Comparison of ENCODE assay signal across 10 cellular contexts in the genomic region with DNA sequence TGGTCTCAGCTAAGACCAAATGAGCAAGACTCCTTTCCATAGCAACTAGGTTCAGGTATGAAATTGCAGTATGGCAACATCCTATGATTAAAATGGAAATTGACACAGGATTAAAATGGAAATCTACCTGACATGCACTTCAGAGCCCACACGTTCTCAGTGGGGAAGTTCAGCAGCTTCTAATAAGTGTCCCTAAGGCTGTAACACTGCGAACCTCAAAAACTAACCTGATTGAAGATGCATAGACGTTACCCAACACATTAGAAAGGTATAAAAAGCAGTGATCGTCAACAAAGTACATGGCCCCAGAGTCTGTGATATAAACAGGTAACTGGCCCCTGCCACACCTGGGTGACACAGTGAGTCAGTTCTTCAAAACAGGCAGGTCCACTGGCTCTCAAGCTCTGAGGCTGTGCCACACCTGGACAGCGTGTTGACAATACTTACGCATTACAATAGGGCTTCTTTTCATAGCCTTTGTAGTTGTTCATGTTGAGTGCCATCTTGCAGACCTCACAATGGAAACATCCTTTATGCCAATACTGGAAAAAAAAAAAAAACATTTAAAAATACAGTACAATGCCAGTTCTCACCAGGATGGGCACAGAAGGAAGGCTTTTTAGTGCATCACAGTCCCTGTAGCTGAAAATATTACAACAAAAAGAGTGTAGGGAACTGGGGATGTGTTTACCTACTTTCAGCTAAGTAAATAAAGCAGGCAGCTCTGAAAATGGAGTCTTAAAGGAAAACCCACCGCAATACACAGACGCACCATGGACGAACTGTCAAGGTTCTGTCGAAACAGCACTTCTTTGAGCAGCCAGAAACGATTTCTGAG.
A peak's percentile ranks its signal among the peaks of the same experiment; 100 is the strongest.
DNase-seq lines count a peak whose midpoint lies in the region; ATAC-seq and TF ChIP-seq lines count a peak whose summit lies in the region.
"Had no signal": no experiment of that assay in that cellular context is flagged by ENCODE, and none has a peak within 500 bp of the region (broad histone marks: within the 10 kb centered on the region; RNA-seq: fewer than 3 reads in every experiment).

No MANE protein-coding gene starts in this region.

- no peak for TF ChIP-seq CTCF in RWPE2 (IDR thresholded peaks at IDR 0.05; ENCODE audit: poor library complexity, severe bottlenecking)
- no peak for TF ChIP-seq CTCF in fibroblast of pulmonary artery (IDR thresholded peaks at IDR 0.05; ENCODE audit: low read length, missing control alignments)
- no peak for TF ChIP-seq CTCF in HFFc6 (IDR thresholded peaks at IDR 0.05)

- DNase-seq in HuH-7 (ENCODE audit: low spot score) (peak; percentile 48), RWPE2 (ENCODE audit: low spot score) (no peak), fibroblast of pulmonary artery (ENCODE audit: low read depth) (no peak), skeletal muscle cell (ENCODE audit: low read depth) (no peak), HFFc6 (no peak)
- no peak for DNase-seq in effector CD4-positive, alpha-beta T cell
- no peak for DNase-seq in stimulated activated CD4-positive, alpha-beta T cell treated with anti-CD3 and anti-CD28 coated beads, Interleukin-12 subunit alpha, Interleukin-12 subunit beta, amount 100 ng/mL, for 4 hours
- DNase-seq: stimulated activated naive CD4-positive, alpha-beta T cell treated with Interleukin-2 at 50 U/mL for 16 hours had no signal

- H3K9me3 ChIP-seq in RWPE2 (ENCODE audit: severe bottlenecking), result no peaks in the 10 kb centered on the region
- H3K9me3 ChIP-seq: Peyer's patch, psoas muscle had no signal

- H3K4me3 ChIP-seq in RWPE2 (ENCODE audit: severe bottlenecking) (peak overlapping the region; percentile 58), fibroblast of pulmonary artery (replicated peaks; ENCODE audit: low read depth, low read length) (peak overlapping the region; percentile 66), skeletal muscle cell (ENCODE audit: low read depth, low read length) (peak overlapping the region; percentile 64)

- H3K9me3 Mint-ChIP-seq in HFFc6, result no peaks in the 10 kb centered on the region

- H3K36me3 Mint-ChIP-seq in HFFc6 (ENCODE audit: low read depth), result no peaks in the 10 kb centered on the region

- H3K27ac ChIP-seq in RWPE2 (ENCODE audit: poor library complexity, severe bottlenecking), result no peak overlapping the region
- H3K27ac ChIP-seq: psoas muscle had no signal

- H3K27me3 ChIP-seq in RWPE2 (ENCODE audit: insufficient read depth, poor library complexity, severe bottlenecking), result no peaks in the 10 kb centered on the region
- H3K27me3 ChIP-seq: Peyer's patch had no signal

- no peak for ATAC-seq in RWPE2 (ENCODE audit: low read depth)
- ATAC-seq: psoas muscle had no signal

- no peaks in the 10 kb centered on the region for H3K4me1 ChIP-seq in RWPE2 (ENCODE audit: insufficient read depth, poor library complexity, severe bottlenecking)
- H3K4me1 ChIP-seq: psoas muscle had no signal

- no peak overlapping the region for H3K4me3 Mint-ChIP-seq in HFFc6

- no peaks in the 10 kb centered on the region; the same call in 1 of the 2 replicates for H3K4me1 Mint-ChIP-seq in HFFc6 (ENCODE audit: low read depth)

- no peaks in the 10 kb centered on the region for H3K36me3 ChIP-seq in RWPE2 (ENCODE audit: low read depth)
- H3K36me3 ChIP-seq: Peyer's patch had no signal

- H3K27me3 Mint-ChIP-seq in HFFc6 (ENCODE audit: insufficient read depth), result peaks cover 14% of the 10 kb centered on the region

- H3K27ac Mint-ChIP-seq in HFFc6, result no peak overlapping the region
